1 cellular context compared by ENCODE assay signal in the genomic region with DNA sequence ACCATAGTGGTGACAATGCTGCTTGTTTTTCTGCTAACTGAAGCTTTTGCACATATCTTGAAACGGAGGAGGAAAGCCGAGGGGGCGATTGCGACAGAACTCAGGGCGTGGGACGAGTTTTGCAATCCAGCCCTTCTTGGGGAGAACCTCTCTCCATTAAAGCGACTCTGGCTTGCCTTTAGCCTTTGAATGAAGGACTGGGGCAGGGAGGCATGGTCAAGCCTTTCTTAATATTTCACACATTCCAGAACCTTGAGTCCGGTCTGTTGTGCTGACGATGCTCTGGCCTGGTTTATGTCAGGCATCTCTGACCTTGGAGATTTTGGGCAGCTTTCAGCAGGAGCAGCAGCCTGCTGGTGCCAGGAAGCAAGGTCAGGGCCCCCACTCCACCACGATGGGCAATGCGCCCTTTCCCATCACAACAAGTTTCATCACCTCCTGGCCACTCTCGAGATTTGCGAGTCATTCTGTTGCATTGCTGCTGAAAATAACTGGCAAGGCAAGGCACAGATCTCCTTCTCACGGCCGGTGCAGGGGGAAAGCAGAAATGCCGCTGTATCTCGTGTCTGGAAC.
TF ChIP-seq lines count a peak whose summit lies in the region.

No MANE protein-coding gene starts in this region.

TF ChIP-seq in K562, 482 proteins besides CTCF, POLR2A, EP300 and RAD21 (continued from another document):
- TF ChIP-seq BHLHE40 (IDR thresholded peaks at IDR 0.05; ENCODE audit: low read length), result no peak
- TF ChIP-seq, protein P1, sequence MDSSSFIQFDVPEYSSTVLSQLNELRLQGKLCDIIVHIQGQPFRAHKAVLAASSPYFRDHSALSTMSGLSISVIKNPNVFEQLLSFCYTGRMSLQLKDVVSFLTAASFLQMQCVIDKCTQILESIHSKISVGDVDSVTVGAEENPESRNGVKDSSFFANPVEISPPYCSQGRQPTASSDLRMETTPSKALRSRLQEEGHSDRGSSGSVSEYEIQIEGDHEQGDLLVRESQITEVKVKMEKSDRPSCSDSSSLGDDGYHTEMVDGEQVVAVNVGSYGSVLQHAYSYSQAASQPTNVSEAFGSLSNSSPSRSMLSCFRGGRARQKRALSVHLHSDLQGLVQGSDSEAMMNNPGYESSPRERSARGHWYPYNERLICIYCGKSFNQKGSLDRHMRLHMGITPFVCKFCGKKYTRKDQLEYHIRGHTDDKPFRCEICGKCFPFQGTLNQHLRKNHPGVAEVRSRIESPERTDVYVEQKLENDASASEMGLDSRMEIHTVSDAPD (CRISPR knock-in tag; IDR thresholded peaks at IDR 0.05), result no peak
- no peak for TF ChIP-seq ZC3H4 (CRISPR knock-in tag; IDR thresholded peaks at IDR 0.05; ENCODE audit: borderline replicate concordance)
- TF ChIP-seq, protein P2, sequence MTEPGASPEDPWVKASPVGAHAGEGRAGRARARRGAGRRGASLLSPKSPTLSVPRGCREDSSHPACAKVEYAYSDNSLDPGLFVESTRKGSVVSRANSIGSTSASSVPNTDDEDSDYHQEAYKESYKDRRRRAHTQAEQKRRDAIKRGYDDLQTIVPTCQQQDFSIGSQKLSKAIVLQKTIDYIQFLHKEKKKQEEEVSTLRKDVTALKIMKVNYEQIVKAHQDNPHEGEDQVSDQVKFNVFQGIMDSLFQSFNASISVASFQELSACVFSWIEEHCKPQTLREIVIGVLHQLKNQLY (CRISPR knock-in tag; conservative IDR thresholded peaks at IDR 0.05), result no peak
- no peak for TF ChIP-seq RUNX1 (IDR thresholded peaks at IDR 0.05; ENCODE audit: low read depth)
- no peak for TF ChIP-seq RBM22 (IDR thresholded peaks at IDR 0.05; ENCODE audit: low read depth, low read length, poor library complexity, severe bottlenecking)
- TF ChIP-seq, protein P3, sequence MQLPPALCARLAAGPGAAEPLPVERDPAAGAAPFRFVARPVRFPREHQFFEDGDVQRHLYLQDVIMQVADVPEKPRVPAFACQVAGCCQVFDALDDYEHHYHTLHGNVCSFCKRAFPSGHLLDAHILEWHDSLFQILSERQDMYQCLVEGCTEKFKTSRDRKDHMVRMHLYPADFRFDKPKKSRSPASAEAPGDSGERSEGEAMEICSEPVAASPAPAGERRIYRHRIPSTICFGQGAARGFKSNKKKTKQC (CRISPR knock-in tag; IDR thresholded peaks at IDR 0.05), result no peak
- TF ChIP-seq HDGF (IDR thresholded peaks at IDR 0.05), result no peak
- no peak for TF ChIP-seq TOE1 (IDR thresholded peaks at IDR 0.05; ENCODE audit: borderline replicate concordance)
- no peak for TF ChIP-seq TOE1 (CRISPR knock-in tag; IDR thresholded peaks at IDR 0.05; ENCODE audit: borderline replicate concordance, low read depth)
- peak; percentile 78 for TF ChIP-seq CEBPG (CRISPR knock-in tag; IDR thresholded peaks at IDR 0.05)
- TF ChIP-seq CEBPG (tag; conservative IDR thresholded peaks at IDR 0.05 in 1 of 2, IDR thresholded peaks at IDR 0.05 in 1 of 2), result peak; percentile 90 to 97
- TF ChIP-seq HDAC8 (tag; IDR thresholded peaks at IDR 0.05), result no peak
- no peak for TF ChIP-seq ZNF561 (CRISPR knock-in tag; conservative IDR thresholded peaks at IDR 0.05)
- no peak for TF ChIP-seq NFIX (CRISPR knock-in tag; IDR thresholded peaks at IDR 0.05; ENCODE audit: low read depth)
- TF ChIP-seq SAP30 (IDR thresholded peaks at IDR 0.05; ENCODE audit: borderline replicate concordance, insufficient read depth, low read depth, low read length, poor library complexity, severe bottlenecking), result no peak
- TF ChIP-seq TEAD1 (CRISPR knock-in tag; IDR thresholded peaks at IDR 0.05), result no peak
- TF ChIP-seq XRCC4 (IDR thresholded peaks at IDR 0.05; ENCODE audit: extremely low read depth, insufficient read depth, insufficient read length), result no peak
- TF ChIP-seq, protein P4, sequence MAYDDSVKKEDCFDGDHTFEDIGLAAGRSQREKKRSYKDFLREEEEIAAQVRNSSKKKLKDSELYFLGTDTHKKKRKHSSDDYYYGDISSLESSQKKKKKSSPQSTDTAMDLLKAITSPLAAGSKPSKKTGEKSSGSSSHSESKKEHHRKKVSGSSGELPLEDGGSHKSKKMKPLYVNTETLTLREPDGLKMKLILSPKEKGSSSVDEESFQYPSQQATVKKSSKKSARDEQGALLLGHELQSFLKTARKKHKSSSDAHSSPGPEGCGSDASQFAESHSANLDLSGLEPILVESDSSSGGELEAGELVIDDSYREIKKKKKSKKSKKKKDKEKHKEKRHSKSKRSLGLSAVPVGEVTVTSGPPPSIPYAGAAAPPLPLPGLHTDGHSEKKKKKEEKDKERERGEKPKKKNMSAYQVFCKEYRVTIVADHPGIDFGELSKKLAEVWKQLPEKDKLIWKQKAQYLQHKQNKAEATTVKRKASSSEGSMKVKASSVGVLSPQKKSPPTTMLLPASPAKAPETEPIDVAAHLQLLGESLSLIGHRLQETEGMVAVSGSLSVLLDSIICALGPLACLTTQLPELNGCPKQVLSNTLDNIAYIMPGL (CRISPR knock-in tag; IDR thresholded peaks at IDR 0.05), result no peak
- TF ChIP-seq, protein P5, sequence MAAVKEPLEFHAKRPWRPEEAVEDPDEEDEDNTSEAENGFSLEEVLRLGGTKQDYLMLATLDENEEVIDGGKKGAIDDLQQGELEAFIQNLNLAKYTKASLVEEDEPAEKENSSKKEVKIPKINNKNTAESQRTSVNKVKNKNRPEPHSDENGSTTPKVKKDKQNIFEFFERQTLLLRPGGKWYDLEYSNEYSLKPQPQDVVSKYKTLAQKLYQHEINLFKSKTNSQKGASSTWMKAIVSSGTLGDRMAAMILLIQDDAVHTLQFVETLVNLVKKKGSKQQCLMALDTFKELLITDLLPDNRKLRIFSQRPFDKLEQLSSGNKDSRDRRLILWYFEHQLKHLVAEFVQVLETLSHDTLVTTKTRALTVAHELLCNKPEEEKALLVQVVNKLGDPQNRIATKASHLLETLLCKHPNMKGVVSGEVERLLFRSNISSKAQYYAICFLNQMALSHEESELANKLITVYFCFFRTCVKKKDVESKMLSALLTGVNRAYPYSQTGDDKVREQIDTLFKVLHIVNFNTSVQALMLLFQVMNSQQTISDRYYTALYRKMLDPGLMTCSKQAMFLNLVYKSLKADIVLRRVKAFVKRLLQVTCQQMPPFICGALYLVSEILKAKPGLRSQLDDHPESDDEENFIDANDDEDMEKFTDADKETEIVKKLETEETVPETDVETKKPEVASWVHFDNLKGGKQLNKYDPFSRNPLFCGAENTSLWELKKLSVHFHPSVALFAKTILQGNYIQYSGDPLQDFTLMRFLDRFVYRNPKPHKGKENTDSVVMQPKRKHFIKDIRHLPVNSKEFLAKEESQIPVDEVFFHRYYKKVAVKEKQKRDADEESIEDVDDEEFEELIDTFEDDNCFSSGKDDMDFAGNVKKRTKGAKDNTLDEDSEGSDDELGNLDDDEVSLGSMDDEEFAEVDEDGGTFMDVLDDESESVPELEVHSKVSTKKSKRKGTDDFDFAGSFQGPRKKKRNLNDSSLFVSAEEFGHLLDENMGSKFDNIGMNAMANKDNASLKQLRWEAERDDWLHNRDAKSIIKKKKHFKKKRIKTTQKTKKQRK (IDR thresholded peaks at IDR 0.05; ENCODE audit: borderline replicate concordance, low read depth, low read length), result no peak
- TF ChIP-seq, protein P6, sequence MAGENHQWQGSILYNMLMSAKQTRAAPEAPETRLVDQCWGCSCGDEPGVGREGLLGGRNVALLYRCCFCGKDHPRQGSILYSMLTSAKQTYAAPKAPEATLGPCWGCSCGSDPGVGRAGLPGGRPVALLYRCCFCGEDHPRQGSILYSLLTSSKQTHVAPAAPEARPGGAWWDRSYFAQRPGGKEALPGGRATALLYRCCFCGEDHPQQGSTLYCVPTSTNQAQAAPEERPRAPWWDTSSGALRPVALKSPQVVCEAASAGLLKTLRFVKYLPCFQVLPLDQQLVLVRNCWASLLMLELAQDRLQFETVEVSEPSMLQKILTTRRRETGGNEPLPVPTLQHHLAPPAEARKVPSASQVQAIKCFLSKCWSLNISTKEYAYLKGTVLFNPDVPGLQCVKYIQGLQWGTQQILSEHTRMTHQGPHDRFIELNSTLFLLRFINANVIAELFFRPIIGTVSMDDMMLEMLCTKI (IDR thresholded peaks at IDR 0.05; ENCODE audit: partially characterized antibody), result no peak
